Comparison of ENCODE assay signal across 8 cellular contexts in the genomic region with DNA sequence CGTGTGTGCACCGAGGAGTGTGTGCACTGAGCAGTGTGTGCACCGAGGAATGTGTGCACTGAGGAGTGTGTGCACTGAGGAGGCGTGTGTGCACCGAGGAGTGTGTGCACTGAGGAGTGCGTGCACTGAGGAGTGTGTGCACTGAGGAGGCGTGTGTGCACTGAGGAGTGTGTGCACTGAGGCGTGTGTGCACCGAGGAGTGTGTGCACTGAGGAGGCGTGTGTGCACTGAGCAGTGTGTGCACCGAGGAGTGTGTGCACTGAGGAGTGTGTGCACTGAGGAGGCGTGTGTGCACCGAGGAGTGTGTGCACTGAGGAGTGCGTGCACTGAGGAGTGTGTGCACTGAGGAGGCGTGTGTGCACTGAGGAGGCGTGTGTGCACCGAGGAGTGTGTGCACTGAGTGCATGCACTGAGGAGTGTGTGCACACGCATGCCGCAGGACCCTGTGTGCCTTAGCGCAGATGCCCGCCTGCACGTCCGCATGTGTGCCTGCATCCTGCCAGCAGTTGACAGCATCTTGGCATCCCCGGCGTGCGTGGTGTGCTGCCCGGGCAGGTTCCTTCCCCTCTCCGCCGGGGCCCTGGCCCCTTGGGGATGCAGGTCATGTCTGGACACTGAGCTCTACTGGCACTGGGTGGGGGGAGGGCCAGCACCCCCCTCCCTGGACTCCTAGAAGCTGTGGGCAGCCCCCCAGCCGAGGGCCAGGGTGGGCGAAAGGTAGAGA. TPM values are rescaled to one million over a fixed set of nuclear protein-coding genes. Genes with fewer than 3 reads are reported as not detected.
A peak's percentile ranks its signal among the peaks of the same experiment; 100 is the strongest.
DNase-seq lines count a peak whose midpoint lies in the region; ATAC-seq, FAIRE-seq and TF ChIP-seq lines count a peak whose summit lies in the region.
"Not testable (repeated sequence)": the region's sequence is repeated elsewhere in the genome, so short reads cannot be mapped to it uniquely, and the experiment has no call there.

No MANE protein-coding gene starts in this region.

- not testable (repeated sequence) for H3K36me3 Mint-ChIP-seq in activated naive CD4-positive, alpha-beta T cell treated with anti-CD3 and anti-CD28 coated beads, Interleukin-2, amount 50 U/mL, for 24 hours

- FAIRE-seq in bronchial epithelial cell (lab: Jason Lieb, UNC) (peak; percentile 99), urothelium cell line (lab: Jason Lieb, UNC) (peak; percentile 98)

- dilution Hi-C loops in IMR-90 (cut with HindIII; ENCODE audit: low sequenced_read_pairs, unreplicated experiment): not testable (repeated sequence)

- H3K27me3 ChIP-seq in IMR-90 (ENCODE audit: control insufficient read depth, insufficient read depth, low read length); NT2/D1 (ENCODE audit: insufficient read depth, insufficient read length); bronchial epithelial cell (ENCODE audit: control insufficient read depth, insufficient read depth, low read length): not testable (repeated sequence)
- H3K27me3 ChIP-seq in mesenchymal stem cell (ENCODE audit: control insufficient read depth in 1 of 2, insufficient read depth in 1 of 2, low read length in 2 of 2): peaks cover 5 to 58% of the 10 kb centered on the region in 2 experiments

- H3K4ac ChIP-seq in IMR-90 (ENCODE audit: low read depth, low read length); mesenchymal stem cell (ENCODE audit: low read depth in 1 of 2, low read length in 2 of 2): not testable (repeated sequence)

- POLR2A ChIA-PET in IMR-90 (lab: Charles Lee; ENCODE audit: unreplicated experiment): not testable (repeated sequence)

- H3K4me1 Mint-ChIP-seq in activated naive CD4-positive, alpha-beta T cell treated with anti-CD3 and anti-CD28 coated beads, Interleukin-2, amount 50 U/mL, for 24 hours: not testable (repeated sequence)

- not testable (repeated sequence) for DNase-seq in IMR-90; NT2/D1 (ENCODE audit: low read depth, low spot score); mesenchymal stem cell; urothelium cell line (ENCODE audit: low spot score)
- peak; percentile 36 for DNase-seq in bronchial epithelial cell (ENCODE audit: low read depth)
- peak; percentile 55 for DNase-seq in Right ventricle myocardium inferior (ENCODE audit: missing footprints)

- not testable (repeated sequence) for H4K5ac ChIP-seq in IMR-90 (ENCODE audit: low read depth, low read length)

- 86% methylated on average over 14 of the region's 31 CpGs; no CpG with 5 or more reads in 1 of the 2 experiments for WGBS in IMR-90 (ENCODE audit: extremely low coverage in 2 of 2, insufficient read length in 1 of 2), 2 experiments
- 95% methylated on average over 31 of the region's 31 CpGs for WGBS in mesenchymal stem cell

- not testable (repeated sequence) for H3K56ac ChIP-seq in IMR-90 (ENCODE audit: extremely low read depth, insufficient read depth, low read length)

- CTCF ChIA-PET in IMR-90 (lab: Yijun Ruan, JAX): not testable (repeated sequence)

- not testable (repeated sequence) for H3K79me1 ChIP-seq in IMR-90 (ENCODE audit: low read depth in 1 of 2, low read length in 2 of 2); mesenchymal stem cell (replicated peaks; ENCODE audit: low read length, poor library complexity, severe bottlenecking)

- in situ Hi-C loops in IMR-90 (cut with MboI; ENCODE audit: low sequenced_read_pairs): not testable (repeated sequence)

- H3K27ac Mint-ChIP-seq in activated naive CD4-positive, alpha-beta T cell treated with anti-CD3 and anti-CD28 coated beads, Interleukin-2, amount 50 U/mL, for 24 hours: peak overlapping the region; percentile 51

- not testable (repeated sequence) for H3K4me3 ChIP-seq in IMR-90 (ENCODE audit: insufficient read depth, low read depth, low read length); NT2/D1 (ENCODE audit: insufficient read length, low read depth); bronchial epithelial cell (ENCODE audit: low read depth, low read length); mesenchymal stem cell (ENCODE audit: insufficient read depth in 1 of 2, low read depth in 1 of 2, low read length in 2 of 2)

- TF ChIP-seq POLR2A in IMR-90 (IDR thresholded peaks at IDR 0.05; ENCODE audit: low read depth, low read length): not testable (repeated sequence)

- H2BK12ac ChIP-seq in mesenchymal stem cell (ENCODE audit: low read length in 2 of 2): peak overlapping the region in 1 of 2 experiments; percentile 40

- not testable (repeated sequence) for H4K20me1 ChIP-seq in IMR-90 (ENCODE audit: insufficient read depth, low read length)

- ATAC-seq in IMR-90 (ENCODE audit: low read depth); Right ventricle myocardium inferior: not testable (repeated sequence)

- not testable (repeated sequence) for H2AK9ac ChIP-seq in IMR-90 (replicated peaks; ENCODE audit: low read depth, low read length, poor library complexity)

- not testable (repeated sequence) for H3K9ac ChIP-seq in IMR-90 (ENCODE audit: low read depth, low read length); mesenchymal stem cell (ENCODE audit: low read length)
- H3K9ac ChIP-seq in NT2/D1 (ENCODE audit: insufficient read length, low read depth): peak overlapping the region; percentile 36

- not testable (repeated sequence) for H2AK5ac ChIP-seq in IMR-90 (ENCODE audit: low read depth, low read length); mesenchymal stem cell (ENCODE audit: low read length, severe bottlenecking)

- H2BK120ac ChIP-seq in IMR-90 (ENCODE audit: low read depth, low read length): 0 out of 2 replicates have a peak overlapping the region, but pooled peaks have one; percentile 15
- not testable (repeated sequence) for H2BK120ac ChIP-seq in mesenchymal stem cell (ENCODE audit: low read depth, low read length)

- not testable (repeated sequence) for H3K4me2 ChIP-seq in IMR-90 (ENCODE audit: low read depth, low read length); mesenchymal stem cell (ENCODE audit: low read length, poor library complexity, severe bottlenecking)

- intact Hi-C loops in IMR-90 (cut with micrococcal nuclease); Right ventricle myocardium inferior (cut with DNase I): not testable (repeated sequence)

- TF ChIP-seq RAD21 in IMR-90 (IDR thresholded peaks at IDR 0.05; ENCODE audit: low read length): not testable (repeated sequence)

- peaks cover 14% of the 10 kb centered on the region for H3K27me3 Mint-ChIP-seq in activated naive CD4-positive, alpha-beta T cell treated with anti-CD3 and anti-CD28 coated beads, Interleukin-2, amount 50 U/mL, for 24 hours

- H3K14ac ChIP-seq in IMR-90 (replicated peaks; ENCODE audit: low read depth, low read length): not testable (repeated sequence)
- H3K14ac ChIP-seq in mesenchymal stem cell (ENCODE audit: low read length in 2 of 2): peak overlapping the region in 1 of 2 experiments; percentile 18

- H3K9me3 ChIP-seq in IMR-90 (ENCODE audit: control insufficient read depth, insufficient read depth, low read length); NT2/D1 (ENCODE audit: insufficient read depth, low read length); mesenchymal stem cell (ENCODE audit: control insufficient read depth, low read length): not testable (repeated sequence)

- H2BK15ac ChIP-seq in IMR-90 (ENCODE audit: low read depth, low read length); mesenchymal stem cell (ENCODE audit: low read depth, poor library complexity, severe bottlenecking): not testable (repeated sequence)

- H3K9me3 Mint-ChIP-seq in activated naive CD4-positive, alpha-beta T cell treated with anti-CD3 and anti-CD28 coated beads, Interleukin-2, amount 50 U/mL, for 24 hours: not testable (repeated sequence)

- H3K4me1 ChIP-seq in IMR-90 (ENCODE audit: control insufficient read depth, insufficient read depth, low read length): not testable (repeated sequence)
- H3K4me1 ChIP-seq in NT2/D1 (ENCODE audit: insufficient read depth, insufficient read length): peaks cover 47% of the 10 kb centered on the region
- H3K4me1 ChIP-seq in mesenchymal stem cell (ENCODE audit: control insufficient read depth, insufficient read depth, low read depth, low read length): peaks cover 40% of the 10 kb centered on the region

- H2BK5ac ChIP-seq in IMR-90 (ENCODE audit: low read depth, low read length, poor library complexity, severe bottlenecking); mesenchymal stem cell (ENCODE audit: low read depth, low read length, poor library complexity, severe bottlenecking): not testable (repeated sequence)

- not testable (repeated sequence) for H4K8ac ChIP-seq in IMR-90 (ENCODE audit: low read depth in 2 of 2, low read length in 2 of 2); mesenchymal stem cell (ENCODE audit: low read length)

- H3K18ac ChIP-seq in IMR-90 (ENCODE audit: low read depth, low read length): not testable (repeated sequence)
- H3K18ac ChIP-seq in mesenchymal stem cell (ENCODE audit: low read depth in 1 of 2, low read length in 2 of 2): peak overlapping the region in 1 of 2 experiments; percentile 65

- 0 out of 2 replicates have a peak overlapping the region, but pooled peaks have one; percentile 2 for H3K27ac ChIP-seq in C4-2B
- H3K27ac ChIP-seq in IMR-90 (ENCODE audit: insufficient read depth, low read length); mesenchymal stem cell (ENCODE audit: low read length, poor library complexity, severe bottlenecking): not testable (repeated sequence)

- H3K23ac ChIP-seq in IMR-90 (ENCODE audit: low read depth, low read length): not testable (repeated sequence)
- H3K23ac ChIP-seq in mesenchymal stem cell (ENCODE audit: low read length in 2 of 2): peak overlapping the region in 1 of 2 experiments; percentile 26

- H3K4me3 Mint-ChIP-seq in activated naive CD4-positive, alpha-beta T cell treated with anti-CD3 and anti-CD28 coated beads, Interleukin-2, amount 50 U/mL, for 24 hours: not testable (repeated sequence)

- BruUV-seq in IMR-90 (replicated peaks; lab: Mats Ljungman, UMichigan): not testable (repeated sequence)

- H3K36me3 ChIP-seq in IMR-90 (ENCODE audit: control insufficient read depth, insufficient read depth, low read length); NT2/D1 (ENCODE audit: insufficient read depth, insufficient read length, low read length); bronchial epithelial cell (ENCODE audit: control insufficient read depth, insufficient read depth, low read length); mesenchymal stem cell (ENCODE audit: control insufficient read depth in 1 of 2, insufficient read depth in 2 of 2, low read depth in 1 of 2, low read length in 2 of 2): not testable (repeated sequence)

- not testable (repeated sequence) for TF ChIP-seq CTCF in C4-2B (conservative IDR thresholded peaks at IDR 0.05); IMR-90 (conservative IDR thresholded peaks at IDR 0.05; ENCODE audit: low read depth, low read length); bronchial epithelial cell (IDR thresholded peaks at IDR 0.05; ENCODE audit: insufficient read depth, low read length, severe bottlenecking)

- H2BK20ac ChIP-seq in IMR-90 (ENCODE audit: low read depth, low read length): not testable (repeated sequence)

- not testable (repeated sequence) for H4K91ac ChIP-seq in IMR-90 (ENCODE audit: insufficient read depth, low read depth, low read length)
- H4K91ac ChIP-seq in mesenchymal stem cell (ENCODE audit: low read length): peak overlapping the region; percentile 72

- not testable (repeated sequence) for H3K9me1 ChIP-seq in IMR-90 (ENCODE audit: insufficient read depth, low read length)

- H2AFZ ChIP-seq in IMR-90 (replicated peaks; ENCODE audit: low read length, poor library complexity): peak overlapping the region; percentile 49
- H2AFZ ChIP-seq in mesenchymal stem cell (ENCODE audit: low read depth, low read length): not testable (repeated sequence)

RNA-seq across cellular contexts. Expression of a gene that starts 55.6 kb away (rescaled TPM):
- total RNA-seq in IMR-90 (2012; rRNA removed): 1.8 and 2.5 TPM in 2 replicates
- 6.0 and 6.9 TPM in 2 replicates for polyA plus RNA-seq in IMR-90 (2012; rRNA removed)
- polyA plus RNA-seq in IMR-90 (2012; cell fraction: cytosol; rRNA removed): 4.0 and 8.0 TPM in 2 replicates
- 19.2 and 42.7 TPM in 2 replicates for polyA plus RNA-seq in IMR-90 (2012; cell fraction: nucleus; rRNA removed; ENCODE audit: low replicate concordance)
- total RNA-seq in bronchial epithelial cell: 70.0 and 90.4 TPM in 2 replicates
- total RNA-seq in Right ventricle myocardium inferior: 18.7 TPM
- 15.4 TPM for polyA plus RNA-seq in mesenchymal stem cell (2013, experiment 1 of 2)
- polyA plus RNA-seq in mesenchymal stem cell (2013, experiment 2 of 2): 13.5 TPM
